ENCODE assay signal across 25 cellular contexts in the genomic region with DNA sequence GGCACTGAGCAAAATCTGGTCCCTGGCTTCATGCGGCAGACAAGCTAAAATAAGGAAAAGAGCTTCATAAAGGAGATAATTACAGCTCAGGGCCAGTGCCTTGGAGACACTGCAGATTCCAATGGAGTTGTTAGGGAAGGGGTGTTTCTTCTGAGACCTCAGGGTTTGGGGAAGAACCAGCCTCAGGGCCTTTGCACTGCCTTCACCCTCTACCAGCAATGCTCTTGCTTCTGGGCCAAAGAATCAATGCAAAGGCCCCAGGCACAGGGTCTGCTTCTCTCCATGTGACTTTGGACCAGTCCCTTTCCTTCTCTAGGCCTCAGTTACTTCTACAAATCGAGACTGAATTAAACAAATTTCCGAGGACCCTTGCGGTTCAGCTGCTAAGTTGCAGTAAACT. TPM values are rescaled to one million over a fixed set of nuclear protein-coding genes. Genes with fewer than 3 reads are reported as not detected.
DNase-seq lines count a peak whose midpoint lies in the region; FAIRE-seq and TF ChIP-seq lines count a peak whose summit lies in the region.
"Had no signal": no experiment of that assay in that cellular context is flagged by ENCODE, and none has a peak within 500 bp of the region (broad histone marks: within the 10 kb centered on the region; RNA-seq: fewer than 3 reads in every experiment).

No MANE protein-coding gene starts in this region.

- TF ChIP-seq RAD21 in H1 (IDR thresholded peaks at IDR 0.05 in 1 of 2, conservative IDR thresholded peaks at IDR 0.05 in 1 of 2; ENCODE audit: low read depth in 2 of 2, low read length in 2 of 2) = no peak

- no peak for TF ChIP-seq EP300 in H1 (IDR thresholded peaks at IDR 0.05; ENCODE audit: borderline replicate concordance in 1 of 2, low read depth in 2 of 2, low read length in 2 of 2)

- H4K5ac ChIP-seq in H1 (ENCODE audit: insufficient read length, low read depth, low read length) = no peak overlapping the region

- no peak for TF ChIP-seq POLR2A in H1 (IDR thresholded peaks at IDR 0.05; ENCODE audit: control extremely low read depth in 1 of 2, low read depth in 2 of 2, low read length in 2 of 2)
- no peak for TF ChIP-seq POLR2A in testis (IDR thresholded peaks at IDR 0.05)

- H3K18ac ChIP-seq in H1 (ENCODE audit: extremely low read depth, low read length) (no peak overlapping the region), trophoblast cell (ENCODE audit: low read length) (no peak overlapping the region)

- no peak overlapping the region for H2BK12ac ChIP-seq in H1 (ENCODE audit: low read depth, low read length)
- H2BK12ac ChIP-seq in trophoblast cell (ENCODE audit: low read length) = peak overlapping the region; percentile 89

- H3K14ac ChIP-seq in H1 (ENCODE audit: insufficient read length) (no peak overlapping the region), trophoblast cell (ENCODE audit: low read length) (peak overlapping the region; percentile 53)

- intact Hi-C loops in testis (cut with DNase I; ENCODE audit: low total_unique reads) = no loop called here

- H3K4me2 ChIP-seq in H1 (ENCODE audit: insufficient read depth in 1 of 2, low read depth in 2 of 2, low read length in 2 of 2) (no peak overlapping the region), trophoblast cell (ENCODE audit: low read length) (no peak overlapping the region)

- no peak overlapping the region for H3K9ac ChIP-seq in H1 (replicated peaks in 1 of 4; ENCODE audit: extremely low read depth in 1 of 4, low read depth in 3 of 4, low read length in 3 of 4)
- no peak overlapping the region for H3K9ac ChIP-seq in trophoblast cell (ENCODE audit: low read length)

- TF ChIP-seq CTCF in H1 (IDR thresholded peaks at IDR 0.05; ENCODE audit: control extremely low read depth in 1 of 3, insufficient read depth in 1 of 3, low read depth in 1 of 3, low read length in 3 of 3) (no peak), type B pancreatic cell (conservative IDR thresholded peaks at IDR 0.05) (no peak), GM10266 (IDR thresholded peaks at IDR 0.05; ENCODE audit: control insufficient read depth, insufficient read depth, low read depth, missing control alignments) (no peak), testis (IDR thresholded peaks at IDR 0.05) (no peak)

- H2BK20ac ChIP-seq in H1 (ENCODE audit: low read length) = no peak overlapping the region

- H3K36me3 Mint-ChIP-seq in type B pancreatic cell = no peaks in the 10 kb centered on the region
- H3K36me3 Mint-ChIP-seq: CD4-positive, CD25-positive, alpha-beta regulatory T cell had no signal

- peaks cover 4% of the 10 kb centered on the region for H3K9me3 Mint-ChIP-seq in type B pancreatic cell

- H3K79me2 ChIP-seq in H1 (ENCODE audit: control insufficient read depth in 1 of 2, insufficient read depth in 2 of 2, low read length in 2 of 2) = no peaks in the 10 kb centered on the region
- H3K79me2 ChIP-seq in trophoblast cell (ENCODE audit: control insufficient read depth, insufficient read depth, low read length, poor library complexity) = no peaks in the 10 kb centered on the region

- no peak overlapping the region for H4K12ac ChIP-seq in trophoblast cell (ENCODE audit: low read depth, low read length)

- no peaks in the 10 kb centered on the region for H3K27me3 Mint-ChIP-seq in type B pancreatic cell

- H3K79me1 ChIP-seq in H1 (ENCODE audit: low read depth, low read length) (no peaks in the 10 kb centered on the region), trophoblast cell (ENCODE audit: low read length) (peaks cover 19% of the 10 kb centered on the region)

- H2AFZ ChIP-seq in H1 (ENCODE audit: low read length) (no peak overlapping the region), trophoblast cell (ENCODE audit: insufficient read depth, low read length, poor library complexity) (no peak overlapping the region)

- no peak overlapping the region for H3K27ac ChIP-seq in H1 (ENCODE audit: low read depth, low read length)
- H3K27ac ChIP-seq in trophoblast cell (ENCODE audit: low read depth, low read length) = peak overlapping the region; percentile 80
- H3K27ac ChIP-seq in testis = no peak overlapping the region
- H3K27ac ChIP-seq: Peyer's patch had no signal

- no peak overlapping the region for H2BK5ac ChIP-seq in H1 (ENCODE audit: low read depth, low read length)
- H2BK5ac ChIP-seq in trophoblast cell (ENCODE audit: low read depth, low read length, poor library complexity) = peak overlapping the region; percentile 54

- POLR2A ChIA-PET in H1 (lab: Charles Lee; ENCODE audit: partially characterized antibody) = interaction anchor here (1.4 to 2.8 kb wide), 2 partner anchors 35 to 90 kb away, joined by 3 to 10 read pairs; a partner anchor contains a TSS

- H2AK5ac ChIP-seq in H1 (ENCODE audit: low read depth, low read length) (no peak overlapping the region), trophoblast cell (ENCODE audit: low read length) (no peak overlapping the region)

- no peak for FAIRE-seq in H1 (lab: Jason Lieb, UNC)
- FAIRE-seq: G401.6, GM12878, GM19239, H54, HTR-8/SVneo had no signal

- H3K27ac Mint-ChIP-seq in type B pancreatic cell = peak overlapping the region; percentile 97
- H3K27ac Mint-ChIP-seq: CD4-positive, CD25-positive, alpha-beta regulatory T cell had no signal

- H4K91ac ChIP-seq in H1 (replicated peaks; ENCODE audit: insufficient read length, low read length) (no peak overlapping the region), trophoblast cell (ENCODE audit: low read depth, low read length) (peak overlapping the region; percentile 75)

- H3K36me3 ChIP-seq in H1 (ENCODE audit: control insufficient read depth in 2 of 4, insufficient read depth in 4 of 4, low read length in 3 of 4) (no peaks in the 10 kb centered on the region), trophoblast cell (ENCODE audit: control insufficient read depth in 1 of 2, insufficient read depth in 2 of 2, low read length in 2 of 2) (no peaks in the 10 kb centered on the region), testis (ENCODE audit: low read depth, missing control alignments) (no peaks in the 10 kb centered on the region)
- H3K36me3 ChIP-seq: MG63, Peyer's patch had no signal

- H4K20me1 ChIP-seq in H1 (replicated peaks in 1 of 2; ENCODE audit: control insufficient read depth in 1 of 2, insufficient read depth in 2 of 2, low read length in 2 of 2) = no peaks in the 10 kb centered on the region

- CTCF ChIA-PET in H1 (lab: Charles Lee; ENCODE audit: partially characterized antibody) = interaction anchor here (0.7 to 1.8 kb wide), 2 partner anchors 73 to 87 kb away, joined by 3 to 4 read pairs; no protein-coding TSS in a partner anchor

- H2BK15ac ChIP-seq in H1 (ENCODE audit: low read length) = no peak overlapping the region

- peaks cover 0 to 3% (median 0%) of the 10 kb centered on the region in 4 experiments; a peak in 1 of 7 replicates for H3K4me1 ChIP-seq in H1 (replicated peaks in 1 of 4; ENCODE audit: control insufficient read depth in 3 of 4, insufficient read depth in 4 of 4, low read length in 3 of 4)
- peaks cover 12 to 16% of the 10 kb centered on the region in 2 experiments for H3K4me1 ChIP-seq in trophoblast cell (ENCODE audit: control insufficient read depth in 1 of 2, insufficient read depth in 2 of 2, low read length in 2 of 2)
- no peaks in the 10 kb centered on the region for H3K4me1 ChIP-seq in testis

- H3K4me3 ChIP-seq in H1 (ENCODE audit: extremely low read depth in 1 of 4, insufficient read depth in 2 of 4, low read depth in 3 of 4, low read length in 4 of 4) (no peak overlapping the region), trophoblast cell (ENCODE audit: low read depth, low read length) (no peak overlapping the region), testis (no peak overlapping the region)
- H3K4me3 ChIP-seq: GM12878, MG63, Peyer's patch had no signal

- H3K9me3 ChIP-seq in H1 (ENCODE audit: insufficient read depth in 2 of 2, low read depth in 1 of 2, low read length in 1 of 2) (no peaks in the 10 kb centered on the region), trophoblast cell (ENCODE audit: insufficient read depth, low read depth, low read length) (no peaks in the 10 kb centered on the region), testis (no peaks in the 10 kb centered on the region)
- H3K9me3 ChIP-seq: MG63, Peyer's patch had no signal

- H3K56ac ChIP-seq in H1 (replicated peaks; ENCODE audit: insufficient read length, low read depth, low read length) = no peak overlapping the region

- DNase-seq in ELF-1 (ENCODE audit: low read depth, low spot score) (peak; percentile 32), H1 (ENCODE audit: low read depth in 1 of 2, low spot score in 2 of 2) (no peak), trophoblast cell (no peak), type B pancreatic cell (ENCODE audit: extremely low spot score, unreplicated experiment) (no peak), GM10266 (ENCODE audit: extremely low spot score) (no peak), testis (no peak), COLO829 (ENCODE audit: low spot score) (no peak)
- DNase-seq: CD4-positive, CD25-positive, alpha-beta regulatory T cell; DMS53; KG1; MG63; NCI-H1694; NCI-H2029 treated with DMSO at 0.1 percent for 48 hours; NCI-H2227 treated with DMSO at 0.1 percent for 48 hours; NCI-H526 treated with DMSO at 0.1 percent for 48 hours; Peyer's patch; SHP77 treated with DMSO at 0.1 percent for 48 hours had no signal

- 80% methylated on average over 4 of the region's 4 CpGs; no CpG with 5 or more reads in 1 of the 2 experiments for WGBS in H1 (ENCODE audit: extremely low coverage in 1 of 2, insufficient coverage in 1 of 2, insufficient read length in 1 of 2, insufficient replicate concordance in 2 of 2, low coverage in 1 of 2, low lambda C conversion rate in 2 of 2, missing lambda C conversion rate in 1 of 2), 2 experiments
- WGBS in trophoblast cell (ENCODE audit: extremely low coverage, insufficient coverage, insufficient read length) = no CpG with 5 or more reads among the region's 4 CpGs
- WGBS in testis, 2 donors = 97 to 98% methylated on average over 4 of the region's 4 CpGs

- no peak overlapping the region for H3K4me3 Mint-ChIP-seq in type B pancreatic cell
- H3K4me3 Mint-ChIP-seq: CD4-positive, CD25-positive, alpha-beta regulatory T cell had no signal

- H3K4ac ChIP-seq in H1 (replicated peaks; ENCODE audit: insufficient read length, low read depth, low read length) = no peak overlapping the region
- no peak overlapping the region for H3K4ac ChIP-seq in trophoblast cell (ENCODE audit: low read depth, low read length)

- H3K27me3 ChIP-seq in H1 (replicated peaks in 1 of 4; ENCODE audit: control insufficient read depth in 3 of 4, extremely low read depth in 1 of 4, insufficient read depth in 3 of 4, low read length in 3 of 4) = no peaks in the 10 kb centered on the region
- no peaks in the 10 kb centered on the region for H3K27me3 ChIP-seq in trophoblast cell (ENCODE audit: insufficient read depth, low read length)
- no peaks in the 10 kb centered on the region for H3K27me3 ChIP-seq in testis
- H3K27me3 ChIP-seq: MG63, Peyer's patch had no signal

- H2BK120ac ChIP-seq in H1 (replicated peaks; ENCODE audit: low read depth, low read length) (no peak overlapping the region), trophoblast cell (ENCODE audit: insufficient read depth, low read length, poor library complexity) (peak overlapping the region; percentile 68)

- H3K23me2 ChIP-seq in H1 (ENCODE audit: low read depth, low read length) = no peaks in the 10 kb centered on the region

- peaks cover 6% of the 10 kb centered on the region for H3K4me1 Mint-ChIP-seq in type B pancreatic cell (ENCODE audit: unreplicated experiment)
- H3K4me1 Mint-ChIP-seq: CD4-positive, CD25-positive, alpha-beta regulatory T cell had no signal

- H3K23ac ChIP-seq in H1 (ENCODE audit: insufficient read length) (no peak overlapping the region), trophoblast cell (ENCODE audit: low read length) (no peak overlapping the region)

- H4K8ac ChIP-seq in H1 (ENCODE audit: extremely low read depth, insufficient read depth, low read length) (no peak overlapping the region), trophoblast cell (ENCODE audit: low read depth, low read length) (peak overlapping the region; percentile 55)

RNA-seq across cellular contexts. Expression of a gene that starts 36.2 kb away (rescaled TPM):
- total RNA-seq in H1 (2021; fragmentation: NEBNext Ultra II Directional; extraction: Animal tissue kit (Norgen Biotek cat#: 25700)) = 23.9 and 25.6 TPM in 2 replicates
- polyA plus RNA-seq in H1 (2011; rRNA removed) = 3.3 and 4.5 TPM in 2 replicates
- 4.0 TPM for polyA plus RNA-seq in H1 (2011; cell fraction: cytosol; rRNA removed)
- polyA plus RNA-seq in H1 (2011; cell fraction: nucleus; rRNA removed) = 4.5 TPM
- polyA plus RNA-seq in H1 (2012, experiment 1 of 2) = 3.1 to 4.3 TPM (median 3.5 TPM) in 4 replicates
- 0.39 TPM for polyA plus RNA-seq in H1 (2012, experiment 2 of 2)
- polyA plus RNA-seq in H1 (2013, experiment 1 of 2) = 8.6 TPM
- polyA plus RNA-seq in H1 (2013, experiment 2 of 2) = 7.1 TPM
- 30.6 and 41.7 TPM in 2 replicates for polyA minus RNA-seq in H1 (2011; rRNA and poly(A)+ RNA removed)
- polyA minus RNA-seq in H1 (2011; cell fraction: cytosol; rRNA and poly(A)+ RNA removed) = 25.4 TPM
- 23.5 TPM for polyA minus RNA-seq in H1 (2011; cell fraction: nucleus; rRNA and poly(A)+ RNA removed)
- polyA plus RNA-seq in trophoblast cell (2013) = 13.0 and 13.8 TPM in 2 replicates
- total RNA-seq in type B pancreatic cell (ENCODE audit: low replicate concordance) = 14.8 and 32.7 TPM in 2 replicates
- 10 to 100 TPM; 10.7 to 10.9 TPM for total RNA-seq in testis
- 2.4 TPM for polyA plus RNA-seq in testis (ENCODE audit: insufficient read depth, low read depth, low replicate concordance)

RNA-seq across cellular contexts. Expression of a gene that starts 40.0 kb away (rescaled TPM):
- total RNA-seq in H1 (2021; fragmentation: NEBNext Ultra II Directional; extraction: Animal tissue kit (Norgen Biotek cat#: 25700)) = 0.23 TPM in 1 of 2 replicates, not detected in the other
- 0.21 and 0.28 TPM in 2 replicates for polyA plus RNA-seq in H1 (2011; rRNA removed)
- 0.25 TPM for polyA plus RNA-seq in H1 (2011; cell fraction: cytosol; rRNA removed)
- polyA plus RNA-seq in H1 (2011; cell fraction: nucleus; rRNA removed) = not detected
- polyA plus RNA-seq in H1 (2012, experiment 1 of 2) = 0.09 to 0.21 TPM (median 0.14 TPM) in 4 replicates
- polyA plus RNA-seq in H1 (2012, experiment 2 of 2) = not detected
- polyA plus RNA-seq in H1 (2013, experiment 1 of 2) = 0.14 TPM
- 0.07 TPM for polyA plus RNA-seq in H1 (2013, experiment 2 of 2)
- polyA minus RNA-seq in H1 (2011; rRNA and poly(A)+ RNA removed) = 0.76 and 0.95 TPM in 2 replicates
- not detected for polyA minus RNA-seq in H1 (2011; cell fraction: cytosol; rRNA and poly(A)+ RNA removed)
- not detected for polyA minus RNA-seq in H1 (2011; cell fraction: nucleus; rRNA and poly(A)+ RNA removed)
- polyA plus RNA-seq in trophoblast cell (2013) = 0.01 TPM in 1 of 2 replicates, not detected in the other
- total RNA-seq in type B pancreatic cell (ENCODE audit: low replicate concordance) = 2.0 and 3.0 TPM in 2 replicates
- total RNA-seq in testis = 1 to 10 TPM in 1 of 2 donors, under 1 TPM in 1; 0.87 to 1.2 TPM
- polyA plus RNA-seq in testis (ENCODE audit: insufficient read depth, low read depth, low replicate concordance) = 0.62 TPM
- total RNA-seq: CD4-positive, CD25-positive, alpha-beta regulatory T cell; Daoy; GM12878; NCI-H460 had no signal
- polyA plus RNA-seq: BJ; CD4-positive, CD25-positive, alpha-beta regulatory T cell had no signal
